Comparison of ENCODE assay signal across 8 cellular contexts in genomic region chr5:95823738-95824609, GRCh38. TPM values are rescaled to one million over a fixed set of nuclear protein-coding genes. Genes with fewer than 3 reads are reported as not detected.
DNase-seq lines count a peak whose midpoint lies in the region; ATAC-seq and TF ChIP-seq lines count a peak whose summit lies in the region.

No MANE protein-coding gene starts in this region.

- H3K4me1 ChIP-seq in SJCRH30 = peaks cover 18% of the 10 kb centered on the region

- POLR2A ChIA-PET in BJ (lab: Charles Lee) = interaction anchor here (0.7 to 1.5 kb wide), 4 partner anchors 11 to 37 kb away, joined by 3 to 6 read pairs (median 3); no protein-coding TSS in a partner anchor

- peak; percentile 40 for ATAC-seq in GM19043 (IDR thresholded peaks at IDR 0.05; ENCODE audit: low read depth, unreplicated experiment)
- peak; percentile 44 for ATAC-seq in HG03280 (IDR thresholded peaks at IDR 0.05; ENCODE audit: unreplicated experiment)

- H3K27me3 ChIP-seq in BJ (ENCODE audit: control insufficient read depth, insufficient read depth, low read length) = no peaks in the 10 kb centered on the region
- no peaks in the 10 kb centered on the region for H3K27me3 ChIP-seq in SJCRH30

- H3K9me3 ChIP-seq in SJCRH30 (replicated peaks) = no peaks in the 10 kb centered on the region

- TF ChIP-seq CTCF in BJ (IDR thresholded peaks at IDR 0.05; ENCODE audit: insufficient read depth, low read depth, low read length) (peak; percentile 35; the same call in 1 of the 2 replicates), GM10266 (IDR thresholded peaks at IDR 0.05; ENCODE audit: control insufficient read depth, insufficient read depth, low read depth, missing control alignments) (no peak)

- H3K4me3 ChIP-seq in BJ (ENCODE audit: low read depth, low read length) = no peak overlapping the region
- peak overlapping the region; percentile 72 for H3K4me3 ChIP-seq in SJCRH30

- H3K36me3 ChIP-seq in BJ (ENCODE audit: control insufficient read depth, insufficient read depth, low read length) = no peaks in the 10 kb centered on the region
- no peaks in the 10 kb centered on the region for H3K36me3 ChIP-seq in SJCRH30

- DNase-seq in BJ (ENCODE audit: low read depth) (peak; percentile 89), SJCRH30 (peak; percentile 54 to 74), amniotic stem cell (lab: John Stamatoyannopoulos, UW) (peak; percentile 88), hepatic stellate cell (ENCODE audit: low spot score) (peak; percentile 83), smooth muscle cell of the brain vasculature (ENCODE audit: low read depth, low spot score) (peak; percentile 74), GM10266 (ENCODE audit: extremely low spot score) (no peak)

- H3K27ac ChIP-seq in SJCRH30 = peak overlapping the region; percentile 36

- CTCF ChIA-PET in BJ (lab: Yijun Ruan, JAX) = interaction anchor here (0.6 to 3.2 kb wide), 7 partner anchors 11 to 241 kb away, joined by 3 to 18 read pairs (median 4); no protein-coding TSS in a partner anchor

RNA-seq across cellular contexts. Expression of gene GLRX, which starts 1.4 kb away (rescaled TPM):
- polyA plus RNA-seq in BJ (2011; rRNA removed) = 295 and 431 TPM in 2 replicates
- polyA minus RNA-seq in BJ (2011; rRNA and poly(A)+ RNA removed) = 45.2 and 85.0 TPM in 2 replicates
- total RNA-seq in SJCRH30 (2014; rRNA removed; shearing (Covaris generic)) = 17.7 and 21.4 TPM in 2 replicates
